ENCODE assay signal across 1 cellular context in the genomic region with DNA sequence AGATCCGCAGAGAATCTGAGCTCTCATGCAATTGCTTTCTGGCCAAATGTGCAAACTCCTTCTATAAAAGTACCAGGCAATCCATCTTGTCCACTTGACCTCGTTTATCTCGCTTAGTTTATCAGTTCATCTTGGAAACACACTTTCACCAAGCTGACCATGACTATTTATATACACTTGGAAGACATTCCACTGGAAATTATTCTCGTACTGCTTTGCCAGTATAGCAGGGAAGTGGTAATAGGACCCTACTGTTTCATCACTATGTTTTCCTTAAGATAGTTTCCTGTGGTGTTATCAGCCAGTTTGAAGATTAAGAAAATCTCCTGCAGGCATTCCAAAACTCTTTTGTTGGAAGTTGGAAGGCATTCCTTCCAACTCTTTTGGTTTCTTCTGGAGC.
TF ChIP-seq lines count a peak whose summit lies in the region.

No MANE protein-coding gene starts in this region.

TF ChIP-seq in WTC11, 78 proteins besides CTCF, POLR2A, EP300 and RAD21 (continued from another document):
- TF ChIP-seq, protein P1, sequence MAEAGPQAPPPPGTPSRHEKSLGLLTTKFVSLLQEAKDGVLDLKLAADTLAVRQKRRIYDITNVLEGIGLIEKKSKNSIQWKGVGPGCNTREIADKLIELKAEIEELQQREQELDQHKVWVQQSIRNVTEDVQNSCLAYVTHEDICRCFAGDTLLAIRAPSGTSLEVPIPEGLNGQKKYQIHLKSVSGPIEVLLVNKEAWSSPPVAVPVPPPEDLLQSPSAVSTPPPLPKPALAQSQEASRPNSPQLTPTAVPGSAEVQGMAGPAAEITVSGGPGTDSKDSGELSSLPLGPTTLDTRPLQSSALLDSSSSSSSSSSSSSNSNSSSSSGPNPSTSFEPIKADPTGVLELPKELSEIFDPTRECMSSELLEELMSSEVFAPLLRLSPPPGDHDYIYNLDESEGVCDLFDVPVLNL (CRISPR knock-in tag; IDR thresholded peaks at IDR 0.05; ENCODE audit: borderline replicate concordance, low read depth): no peak
- TF ChIP-seq HMGA2 (CRISPR knock-in tag; IDR thresholded peaks at IDR 0.05) (no peak), NR1H2 (CRISPR knock-in tag; IDR thresholded peaks at IDR 0.05) (no peak), GRHL2 (CRISPR knock-in tag; IDR thresholded peaks at IDR 0.05; ENCODE audit: insufficient replicate concordance, severe bottlenecking) (no peak)
